ENCODE assay signal across 8 cellular contexts in genomic region chr5:178130234-178130575, GRCh38. TPM values are rescaled to one million over a fixed set of nuclear protein-coding genes. Genes with fewer than 3 reads are reported as not detected.
DNase-seq lines count a peak whose midpoint lies in the region; ATAC-seq and TF ChIP-seq lines count a peak whose summit lies in the region.
"Not testable (repeated sequence)": the region's sequence is repeated elsewhere in the genome, so short reads cannot be mapped to it uniquely, and the experiment has no call there.
"Had no signal": no experiment of that assay in that cellular context is flagged by ENCODE, and none has a peak within 500 bp of the region (broad histone marks: within the 10 kb centered on the region; RNA-seq: fewer than 3 reads in every experiment).

No MANE protein-coding gene starts in this region.

- not testable (repeated sequence) for DNase-seq in GM12865 (ENCODE audit: low read depth); activated T-cell treated with anti-CD3 and anti-CD28 coated beads, Interleukin-2, amount 50 U/mL, for 4 hours; left ventricle myocardium inferior

- H3K9me3 Mint-ChIP-seq in activated T-cell treated with anti-CD3 and anti-CD28 coated beads, Interleukin-2, amount 50 U/mL, for 4 hours: not testable (repeated sequence)

- peak overlapping the region; percentile 85 for H3K4me2 ChIP-seq in OCI-LY3 (ENCODE audit: low read length)

- peak overlapping the region; percentile 99 for H3K4me3 ChIP-seq in GM12865 (ENCODE audit: low read depth, low read length)
- H3K4me3 ChIP-seq in OCI-LY3 (ENCODE audit: low read length): peak overlapping the region; percentile 100
- H3K4me3 ChIP-seq in left ventricle myocardium inferior: peak overlapping the region; percentile 73
- peak overlapping the region; percentile 74 to 97 for H3K4me3 ChIP-seq in muscle layer of colon (ENCODE audit: low read depth in 1 of 2, low read length in 2 of 2)
- H3K4me3 ChIP-seq in skeletal muscle tissue (ENCODE audit: low read length in 3 of 3): peak overlapping the region; percentile 67 to 86 (median 85)

- not testable (repeated sequence) for H4K20me1 ChIP-seq in OCI-LY3 (ENCODE audit: insufficient read depth, low read length)

- peak overlapping the region; percentile 55; the same call in 1 of the 2 replicates for H2AFZ ChIP-seq in OCI-LY3 (ENCODE audit: low read depth, low read length)

- H3K36me3 ChIP-seq in OCI-LY3 (replicated peaks; ENCODE audit: low read depth, low read length); muscle layer of colon (ENCODE audit: insufficient read depth, low read length); skeletal muscle tissue (ENCODE audit: control insufficient read depth in 3 of 3, insufficient read depth in 3 of 3, low read length in 3 of 3): not testable (repeated sequence)
- peaks cover 16% of the 10 kb centered on the region for H3K36me3 ChIP-seq in left ventricle myocardium inferior

- not testable (repeated sequence) for ATAC-seq in activated T-cell treated with anti-CD3 and anti-CD28 coated beads, Interleukin-2, amount 50 U/mL, for 4 hours

- not testable (repeated sequence) for H3K27me3 Mint-ChIP-seq in activated T-cell treated with anti-CD3 and anti-CD28 coated beads, Interleukin-2, amount 50 U/mL, for 4 hours (ENCODE audit: low read depth)

- H3K36me3 Mint-ChIP-seq in activated T-cell treated with anti-CD3 and anti-CD28 coated beads, Interleukin-2, amount 50 U/mL, for 4 hours (ENCODE audit: insufficient read depth): peaks cover 10% of the 10 kb centered on the region

- H3K4me3 Mint-ChIP-seq in activated T-cell treated with anti-CD3 and anti-CD28 coated beads, Interleukin-2, amount 50 U/mL, for 4 hours: peak overlapping the region; percentile 89

- peak overlapping the region; percentile 85 for H3K9ac ChIP-seq in OCI-LY3 (ENCODE audit: low read length)
- peak overlapping the region; percentile 53 for H3K9ac ChIP-seq in muscle layer of colon (ENCODE audit: low read length)
- peak overlapping the region; percentile 77 to 94 (median 84) for H3K9ac ChIP-seq in skeletal muscle tissue (ENCODE audit: low read depth in 1 of 3, low read length in 3 of 3)

- not testable (repeated sequence) for H3K27me3 ChIP-seq in OCI-LY3 (ENCODE audit: low read depth, low read length); left ventricle myocardium inferior (ENCODE audit: low read depth); muscle layer of colon (ENCODE audit: control insufficient read depth in 1 of 2, insufficient read depth in 2 of 2, low read length in 2 of 2); skeletal muscle tissue (ENCODE audit: control insufficient read depth in 3 of 3, insufficient read depth in 3 of 3, low read length in 3 of 3)

- peak overlapping the region; percentile 54 for H3K27ac ChIP-seq in OCI-LY3 (ENCODE audit: low read length)
- H3K27ac ChIP-seq in cingulate gyrus (ENCODE audit: low read depth, low read length): peak overlapping the region; percentile 65
- H3K27ac ChIP-seq in left ventricle myocardium inferior (replicated peaks): peak overlapping the region; percentile 98
- peak overlapping the region; percentile 92 for H3K27ac ChIP-seq in muscle layer of colon (ENCODE audit: low read depth, low read length)
- H3K27ac ChIP-seq in skeletal muscle tissue (ENCODE audit: low read depth, low read length): peak overlapping the region; percentile 87

- not testable (repeated sequence) for H3K9me3 ChIP-seq in OCI-LY3 (ENCODE audit: insufficient read depth, low read length); left ventricle myocardium inferior (replicated peaks); muscle layer of colon (ENCODE audit: low read length); skeletal muscle tissue (ENCODE audit: control insufficient read depth in 3 of 3, low read length in 3 of 3)

- TF ChIP-seq CTCF in GM12865 (IDR thresholded peaks at IDR 0.05; ENCODE audit: insufficient read depth, low read depth, low read length, missing control alignments); OCI-LY3 (IDR thresholded peaks at IDR 0.05; ENCODE audit: low read depth, low read length); left ventricle myocardium inferior (IDR thresholded peaks at IDR 0.05; ENCODE audit: borderline replicate concordance): not testable (repeated sequence)

- peaks cover 31% of the 10 kb centered on the region for H3K79me2 ChIP-seq in OCI-LY3 (ENCODE audit: low read length)

- not testable (repeated sequence) for H3K4me1 ChIP-seq in OCI-LY3 (ENCODE audit: low read length)
- peaks cover 49% of the 10 kb centered on the region for H3K4me1 ChIP-seq in left ventricle myocardium inferior
- peaks cover 11% of the 10 kb centered on the region for H3K4me1 ChIP-seq in muscle layer of colon (ENCODE audit: insufficient read depth, low read length)
- peaks cover 7 to 14% (median 8%) of the 10 kb centered on the region in 3 donors for H3K4me1 ChIP-seq in skeletal muscle tissue (ENCODE audit: control insufficient read depth in 3 of 3, insufficient read depth in 3 of 3, low read length in 3 of 3)

- intact Hi-C loops in left ventricle myocardium inferior (cut with micrococcal nuclease): not testable (repeated sequence)

- H3K4me1 Mint-ChIP-seq in activated T-cell treated with anti-CD3 and anti-CD28 coated beads, Interleukin-2, amount 50 U/mL, for 4 hours (ENCODE audit: low read depth): peaks cover 22% of the 10 kb centered on the region

RNA-seq across cellular contexts. Expression of gene RMND5B, which starts 0.6 kb away (rescaled TPM):
- 10 to 100 TPM; 34.6 to 41.2 (median 35.8) TPM for total RNA-seq in activated T-cell treated with anti-CD3 and anti-CD28 coated beads, Interleukin-2, amount 50 U/mL, for 4 hours
- total RNA-seq in left ventricle myocardium inferior (38.9 TPM), skeletal muscle tissue (29.2 TPM)

RNA-seq across cellular contexts. Expression of gene N4BP3, which starts 16.9 kb away (rescaled TPM):
- 1 to 10 TPM; 6.4 to 7.8 (median 7.6) TPM for total RNA-seq in activated T-cell treated with anti-CD3 and anti-CD28 coated beads, Interleukin-2, amount 50 U/mL, for 4 hours
- total RNA-seq in left ventricle myocardium inferior: 1.8 TPM
- 12.0 TPM for total RNA-seq in skeletal muscle tissue

RNA-seq across cellular contexts. Expression of gene NHP2, which starts 23.5 kb away (rescaled TPM):
- 100 to 1,000 TPM; 373 to 417 (median 409) TPM for total RNA-seq in activated T-cell treated with anti-CD3 and anti-CD28 coated beads, Interleukin-2, amount 50 U/mL, for 4 hours
- total RNA-seq in left ventricle myocardium inferior: 78.1 TPM
- total RNA-seq in skeletal muscle tissue: 77.8 TPM

RNA-seq across cellular contexts. Expression of gene GMCL2, which starts 57.0 kb away (rescaled TPM):
- not detected for total RNA-seq in activated T-cell treated with anti-CD3 and anti-CD28 coated beads, Interleukin-2, amount 50 U/mL, for 4 hours
- total RNA-seq in left ventricle myocardium inferior: not detected
- total RNA-seq in skeletal muscle tissue: not detected
- total RNA-seq: left colon had no signal
